24 cellular contexts compared by ENCODE assay signal in genomic region chr3:74353039-74353438, GRCh38.
DNase-seq lines count a peak whose midpoint lies in the region; ATAC-seq and TF ChIP-seq lines count a peak whose summit lies in the region.
"Had no signal": no experiment of that assay in that cellular context is flagged by ENCODE, and none has a peak within 500 bp of the region (broad histone marks: within the 10 kb centered on the region; RNA-seq: fewer than 3 reads in every experiment).

No MANE protein-coding gene starts in this region.

- H3K9me2 ChIP-seq in GM23248 (ENCODE audit: insufficient read depth), result no peaks in the 10 kb centered on the region

- H3K27me3 ChIP-seq in GM23248 (replicated peaks; ENCODE audit: insufficient read depth), result no peaks in the 10 kb centered on the region
- H3K27me3 ChIP-seq: colonic mucosa, foreskin keratinocyte, uterus had no signal

- H3K27ac ChIP-seq in 22Rv1, result no peak overlapping the region
- H3K27ac ChIP-seq in GM23248, result no peak overlapping the region
- H3K27ac ChIP-seq: colonic mucosa, foreskin keratinocyte, skin epidermis, uterus had no signal

- H3K9me3 Mint-ChIP-seq in glutamatergic neuron (ENCODE audit: unreplicated experiment), result no peaks in the 10 kb centered on the region

- H3K36me3 Mint-ChIP-seq in glutamatergic neuron (ENCODE audit: unreplicated experiment), result no peaks in the 10 kb centered on the region
- H3K36me3 Mint-ChIP-seq: activated CD8-positive, alpha-beta memory T cell treated with anti-CD3 and anti-CD28 coated beads, Interleukin-2, amount 10 ng/mL, durations not matched to agents 7 days and 5 days; activated naive CD8-positive, alpha-beta T cell treated with anti-CD3 and anti-CD28 coated beads for 36 hours; CD8-positive, alpha-beta memory T cell had no signal

- in situ Hi-C loops in GM23248 (cut with MboI) (loop anchor here (25.0 kb wide), 1 partner anchor 534 kb away; no protein-coding TSS in a partner anchor), SK-MEL-5 (cut with HindIII; ENCODE audit: low pct_unique_long_range_greater_than_20kb, low sequenced_read_pairs) (no loop called here)

- H3K79me2 ChIP-seq in GM23248 (ENCODE audit: insufficient read depth), result no peaks in the 10 kb centered on the region

- no peak overlapping the region for H2AFZ ChIP-seq in GM23248

- H3K4me1 ChIP-seq in GM23248 (ENCODE audit: insufficient read depth), result peaks cover 7% of the 10 kb centered on the region; the same call in 1 of the 2 replicates
- H3K4me1 ChIP-seq: colonic mucosa, foreskin keratinocyte, uterus had no signal

- no peak overlapping the region for H3K4me3 Mint-ChIP-seq in glutamatergic neuron (ENCODE audit: unreplicated experiment)
- H3K4me3 Mint-ChIP-seq: activated CD8-positive, alpha-beta memory T cell treated with anti-CD3 and anti-CD28 coated beads, Interleukin-2, amount 10 ng/mL, durations not matched to agents 7 days and 5 days; activated naive CD8-positive, alpha-beta T cell treated with anti-CD3 and anti-CD28 coated beads for 36 hours; activated T-helper 17 cell treated with anti-CD3 and anti-CD28 coated beads, Interleukin-2, amount 50 U/mL, for 72 hours; CD8-positive, alpha-beta memory T cell; natural killer cell treated with Interleukin-12 subunit alpha and Interleukin-12 subunit beta and Interleukin-15 and Interleukin-18, amount 100 ng/mL, for 72 hours had no signal

- no peak for ATAC-seq in GM21737 (IDR thresholded peaks at IDR 0.05; ENCODE audit: unreplicated experiment)
- no peak for ATAC-seq in HG03025 (IDR thresholded peaks at IDR 0.05; ENCODE audit: low FRiP score, unreplicated experiment)
- no peak for ATAC-seq in HG02571 (IDR thresholded peaks at IDR 0.05; ENCODE audit: unreplicated experiment)
- ATAC-seq: activated CD8-positive, alpha-beta memory T cell treated with anti-CD3 and anti-CD28 coated beads, Interleukin-2, amount 10 ng/mL, durations not matched to agents 7 days and 5 days; activated T-helper 17 cell treated with anti-CD3 and anti-CD28 coated beads, Interleukin-2, amount 50 U/mL, for 72 hours; foreskin keratinocyte; left colon; natural killer cell treated with Interleukin-12 subunit alpha and Interleukin-12 subunit beta and Interleukin-15 and Interleukin-18, amount 100 ng/mL, for 72 hours had no signal

- TF ChIP-seq CTCF in 22Rv1 (IDR thresholded peaks at IDR 0.05), result peak; percentile 19; the same call in 1 of the 2 replicates
- TF ChIP-seq CTCF in glutamatergic neuron (IDR thresholded peaks at IDR 0.05; ENCODE audit: partially characterized antibody, unreplicated experiment), result no peak

- no peaks in the 10 kb centered on the region for H3F3A ChIP-seq in GM23248 (ENCODE audit: insufficient read depth)

- WGBS in GM23248 (ENCODE audit: low coverage in 1 of 2, low lambda C conversion rate in 2 of 2, missing lambda C conversion rate in 2 of 2), 2 experiments, result 95 to 100% methylated on average over 1 of the region's 1 CpG

- no peaks in the 10 kb centered on the region for H3K9me3 ChIP-seq in GM23248 (ENCODE audit: low read depth)
- H3K9me3 ChIP-seq: colonic mucosa, uterus had no signal

- H4K20me1 ChIP-seq in GM23248 (ENCODE audit: insufficient read depth), result no peaks in the 10 kb centered on the region

- peaks cover 6% of the 10 kb centered on the region; the same call in 1 of the 2 replicates for H3K36me3 ChIP-seq in GM23248 (ENCODE audit: low read depth)
- H3K36me3 ChIP-seq: colonic mucosa, uterus had no signal

- H3K4me1 Mint-ChIP-seq in glutamatergic neuron (ENCODE audit: low read depth, unreplicated experiment), result no peaks in the 10 kb centered on the region
- H3K4me1 Mint-ChIP-seq: activated CD8-positive, alpha-beta memory T cell treated with anti-CD3 and anti-CD28 coated beads, Interleukin-2, amount 10 ng/mL, durations not matched to agents 7 days and 5 days; activated naive CD8-positive, alpha-beta T cell treated with anti-CD3 and anti-CD28 coated beads for 36 hours; activated T-helper 17 cell treated with anti-CD3 and anti-CD28 coated beads, Interleukin-2, amount 50 U/mL, for 72 hours; CD8-positive, alpha-beta memory T cell had no signal

- no peaks in the 10 kb centered on the region for H3K27me3 Mint-ChIP-seq in glutamatergic neuron (ENCODE audit: unreplicated experiment)
- H3K27me3 Mint-ChIP-seq: activated CD8-positive, alpha-beta memory T cell treated with anti-CD3 and anti-CD28 coated beads, Interleukin-2, amount 10 ng/mL, durations not matched to agents 7 days and 5 days; activated naive CD8-positive, alpha-beta T cell treated with anti-CD3 and anti-CD28 coated beads for 36 hours; activated T-helper 17 cell treated with anti-CD3 and anti-CD28 coated beads, Interleukin-2, amount 50 U/mL, for 72 hours; CD8-positive, alpha-beta memory T cell; natural killer cell treated with Interleukin-12 subunit alpha and Interleukin-12 subunit beta and Interleukin-15 and Interleukin-18, amount 100 ng/mL, for 72 hours had no signal

- peak; percentile 4 for DNase-seq in GM23248
- DNase-seq in SK-MEL-5 (ENCODE audit: low read depth, low spot score), result peak; percentile 31
- DNase-seq in glutamatergic neuron, result peak; percentile 18
- no peak for DNase-seq in NK-92 treated with Interleukin-12 subunit alpha and Interleukin-12 subunit beta, amount 100 ng/mL, for 24 hours (lab: John Stamatoyannopoulos, UW)
- DNase-seq: activated CD4-positive, alpha-beta T cell treated with anti-CD3 and anti-CD28 coated beads for 4 hours; activated CD8-positive, alpha-beta memory T cell treated with anti-CD3 and anti-CD28 coated beads, Interleukin-2, amount 10 ng/mL, durations not matched to agents 7 days and 5 days; activated naive CD8-positive, alpha-beta T cell treated with anti-CD3 and anti-CD28 coated beads for 36 hours; CD8-positive, alpha-beta memory T cell; colonic mucosa; DMS79; foreskin keratinocyte; Karpas-422; left colon; NCI-H1092; stimulated activated CD4-positive, alpha-beta T cell treated with anti-CD3 and anti-CD28 coated beads, Interleukin-4, amount 100 ng/mL, for 24 hours; SW 1271; uterus had no signal

- H3K9ac ChIP-seq in GM23248, result no peak overlapping the region

- H3K27ac Mint-ChIP-seq in glutamatergic neuron (ENCODE audit: unreplicated experiment), result no peak overlapping the region
- H3K27ac Mint-ChIP-seq: activated CD8-positive, alpha-beta memory T cell treated with anti-CD3 and anti-CD28 coated beads, Interleukin-2, amount 10 ng/mL, durations not matched to agents 7 days and 5 days; activated naive CD8-positive, alpha-beta T cell treated with anti-CD3 and anti-CD28 coated beads for 36 hours; activated T-helper 17 cell treated with anti-CD3 and anti-CD28 coated beads, Interleukin-2, amount 50 U/mL, for 72 hours; CD8-positive, alpha-beta memory T cell; natural killer cell treated with Interleukin-12 subunit alpha and Interleukin-12 subunit beta and Interleukin-15 and Interleukin-18, amount 100 ng/mL, for 72 hours had no signal

- H3K4me3 ChIP-seq in GM23248, result no peak overlapping the region
- H3K4me3 ChIP-seq: colonic mucosa, skin epidermis, uterus had no signal

- H3K4me2 ChIP-seq in GM23248 (ENCODE audit: unreplicated experiment), result no peak overlapping the region
